In genomic region chr12:47905313-47905730, GRCh38 we compare ENCODE assay signal across 8 cellular contexts. TPM values are rescaled to one million over a fixed set of nuclear protein-coding genes. Genes with fewer than 3 reads are reported as not detected.
A peak's percentile ranks its signal among the peaks of the same experiment; 100 is the strongest.
DNase-seq lines count a peak whose midpoint lies in the region; ATAC-seq, FAIRE-seq and TF ChIP-seq lines count a peak whose summit lies in the region.

No MANE protein-coding gene starts in this region.

- H3K9me3 ChIP-seq in CD4-positive, CD25-positive, alpha-beta regulatory T cell (ENCODE audit: control insufficient read depth in 2 of 2, low read length in 2 of 2), result no peaks in the 10 kb centered on the region

- H3K4me1 ChIP-seq in CD4-positive, CD25-positive, alpha-beta regulatory T cell (ENCODE audit: control insufficient read depth, insufficient read depth, low read length, poor library complexity, severe bottlenecking), result peaks cover 49% of the 10 kb centered on the region

- TF ChIP-seq POLR2A in GM12891 (IDR thresholded peaks at IDR 0.05; ENCODE audit: low read depth, low read length), result no peak

- no peak for TF ChIP-seq CTCF in HL-60 (IDR thresholded peaks at IDR 0.05; ENCODE audit: insufficient read depth, low read length)

- peak overlapping the region; percentile 71 for H3K4me3 ChIP-seq in CD4-positive, CD25-positive, alpha-beta regulatory T cell (ENCODE audit: low read depth, low read length)
- peak overlapping the region; percentile 54 for H3K4me3 ChIP-seq in HL-60 (replicated peaks; ENCODE audit: insufficient read depth, low read length)

- H3K36me3 ChIP-seq in CD4-positive, CD25-positive, alpha-beta regulatory T cell (ENCODE audit: control insufficient read depth, insufficient read depth, low read length), result no peaks in the 10 kb centered on the region

- peak in 1 of 3 donors; percentile 39 for DNase-seq in CD4-positive, CD25-positive, alpha-beta regulatory T cell
- no peak for DNase-seq in HL-60 (ENCODE audit: low read depth in 1 of 2, low spot score in 1 of 2)
- DNase-seq in activated T-helper 1 cell treated with anti-CD3 and anti-CD28 coated beads, Interleukin-12 subunit alpha, Interleukin-12 subunit beta, Interleukin-2, Interleukin-4 antibody, amounts not matched to agents 30 ng/mL and 10 ng/mL and 1 ng/mL, durations not matched to agents 14 hours and 24 hours and 36 hours (ENCODE audit: low spot score), result no peak
- DNase-seq in left ventricle myocardium superior, result peak; percentile 72
- DNase-seq in sciatic nerve (ENCODE audit: low spot score), result peak; percentile 70
- DNase-seq in SKM-1 treated with dmso at 0.1 percent for 144 hours (lab: John Stamatoyannopoulos, UW; ENCODE audit: unreplicated experiment), result no peak
- DNase-seq in GM12891 (ENCODE audit: insufficient read length, low spot score), result no peak

- ATAC-seq in CD4-positive, CD25-positive, alpha-beta regulatory T cell (ENCODE audit: low read depth in 2 of 2), result no peak
- peak; percentile 15 for ATAC-seq in GM19351 (IDR thresholded peaks at IDR 0.05; ENCODE audit: unreplicated experiment)
- peak; percentile 70 for ATAC-seq in left ventricle myocardium superior
- peak; percentile 51 for ATAC-seq in sciatic nerve

- H3K27ac Mint-ChIP-seq in CD4-positive, CD25-positive, alpha-beta regulatory T cell, result peak overlapping the region in 2 of 3 donors; percentile 69 to 73
- H3K27ac Mint-ChIP-seq in activated T-helper 1 cell treated with anti-CD3 and anti-CD28 coated beads, Interleukin-12 subunit alpha, Interleukin-12 subunit beta, Interleukin-2, Interleukin-4 antibody, amounts not matched to agents 30 ng/mL and 10 ng/mL and 1 ng/mL, durations not matched to agents 14 hours and 24 hours and 36 hours, result no peak overlapping the region

- H3K27ac ChIP-seq in CD4-positive, CD25-positive, alpha-beta regulatory T cell (ENCODE audit: insufficient read depth, low read length, poor library complexity, severe bottlenecking), result no peak overlapping the region
- H3K27ac ChIP-seq in HL-60 (replicated peaks), result no peak overlapping the region

- H3K9me3 Mint-ChIP-seq in CD4-positive, CD25-positive, alpha-beta regulatory T cell, result no peaks in the 10 kb centered on the region
- no peaks in the 10 kb centered on the region for H3K9me3 Mint-ChIP-seq in activated T-helper 1 cell treated with anti-CD3 and anti-CD28 coated beads, Interleukin-12 subunit alpha, Interleukin-12 subunit beta, Interleukin-2, Interleukin-4 antibody, amounts not matched to agents 30 ng/mL and 10 ng/mL and 1 ng/mL, durations not matched to agents 14 hours and 24 hours and 36 hours

- peaks cover 4 to 49% (median 25%) of the 10 kb centered on the region in 4 donors for H3K4me1 Mint-ChIP-seq in CD4-positive, CD25-positive, alpha-beta regulatory T cell
- H3K4me1 Mint-ChIP-seq in activated T-helper 1 cell treated with anti-CD3 and anti-CD28 coated beads, Interleukin-12 subunit alpha, Interleukin-12 subunit beta, Interleukin-2, Interleukin-4 antibody, amounts not matched to agents 30 ng/mL and 10 ng/mL and 1 ng/mL, durations not matched to agents 14 hours and 24 hours and 36 hours (ENCODE audit: low read depth), result peaks cover 48% of the 10 kb centered on the region

- intact Hi-C loops in activated T-helper 1 cell treated with anti-CD3 and anti-CD28 coated beads, Interleukin-12 subunit alpha, Interleukin-12 subunit beta, Interleukin-2, Interleukin-4 antibody, amounts not matched to agents 30 ng/mL and 10 ng/mL and 1 ng/mL, durations not matched to agents 14 hours and 24 hours and 36 hours (cut with micrococcal nuclease), result loop anchor here (1.0 to 2.0 kb wide), 4 partner anchors 58 to 777 kb away; partner anchors contain the start of genes KANSL2, SENP1 and TMEM106C
- intact Hi-C loops in left ventricle myocardium superior (cut with micrococcal nuclease) (no loop called here), sciatic nerve (cut with DNase I) (no loop called here)

- FAIRE-seq in GM12891 (lab: Jason Lieb, UNC), result no peak

- H3K27me3 Mint-ChIP-seq in CD4-positive, CD25-positive, alpha-beta regulatory T cell, result peaks cover 18% of the 10 kb centered on the region
- peaks cover 38% of the 10 kb centered on the region for H3K27me3 Mint-ChIP-seq in activated T-helper 1 cell treated with anti-CD3 and anti-CD28 coated beads, Interleukin-12 subunit alpha, Interleukin-12 subunit beta, Interleukin-2, Interleukin-4 antibody, amounts not matched to agents 30 ng/mL and 10 ng/mL and 1 ng/mL, durations not matched to agents 14 hours and 24 hours and 36 hours (ENCODE audit: insufficient read depth)

- no peaks in the 10 kb centered on the region for H3K36me3 Mint-ChIP-seq in CD4-positive, CD25-positive, alpha-beta regulatory T cell
- peaks cover 35% of the 10 kb centered on the region for H3K36me3 Mint-ChIP-seq in activated T-helper 1 cell treated with anti-CD3 and anti-CD28 coated beads, Interleukin-12 subunit alpha, Interleukin-12 subunit beta, Interleukin-2, Interleukin-4 antibody, amounts not matched to agents 30 ng/mL and 10 ng/mL and 1 ng/mL, durations not matched to agents 14 hours and 24 hours and 36 hours (ENCODE audit: low read depth)

- no peaks in the 10 kb centered on the region for H3K27me3 ChIP-seq in CD4-positive, CD25-positive, alpha-beta regulatory T cell (ENCODE audit: control insufficient read depth, insufficient read depth, low read length)
- peaks cover 11% of the 10 kb centered on the region for H3K27me3 ChIP-seq in HL-60 (ENCODE audit: insufficient read depth, poor library complexity, severe bottlenecking)

- H3K4me3 Mint-ChIP-seq in CD4-positive, CD25-positive, alpha-beta regulatory T cell, result peak overlapping the region; percentile 79 to 97 (median 90)
- H3K4me3 Mint-ChIP-seq in activated T-helper 1 cell treated with anti-CD3 and anti-CD28 coated beads, Interleukin-12 subunit alpha, Interleukin-12 subunit beta, Interleukin-2, Interleukin-4 antibody, amounts not matched to agents 30 ng/mL and 10 ng/mL and 1 ng/mL, durations not matched to agents 14 hours and 24 hours and 36 hours, result peak overlapping the region; percentile 100

TF ChIP-seq in GM12891, 5 proteins besides CTCF, POLR2A, EP300 and RAD21:
- TF ChIP-seq TAF1 (IDR thresholded peaks at IDR 0.05; ENCODE audit: low read depth, low read length), result no peak
- TF ChIP-seq PAX5 (IDR thresholded peaks at IDR 0.05; ENCODE audit: insufficient read depth, low read length, severe bottlenecking), result no peak
- TF ChIP-seq POLR2AphosphoS5 (IDR thresholded peaks at IDR 0.05; ENCODE audit: low read depth, low read length), result no peak
- TF ChIP-seq SPI1 (IDR thresholded peaks at IDR 0.05; ENCODE audit: low read depth, low read length), result no peak
- no peak for TF ChIP-seq POU2F2 (IDR thresholded peaks at IDR 0.05; ENCODE audit: low read depth, low read length)

RNA-seq across cellular contexts. Expression of gene VDR, which starts 0.5 kb away (rescaled TPM):
- total RNA-seq in CD4-positive, CD25-positive, alpha-beta regulatory T cell, result 2.9 TPM
- 1 to 10 TPM; 1.6 to 4.5 (median 2.5) TPM for polyA plus RNA-seq in CD4-positive, CD25-positive, alpha-beta regulatory T cell
- 305 and 318 TPM in 2 replicates for total RNA-seq in activated T-helper 1 cell treated with anti-CD3 and anti-CD28 coated beads, Interleukin-12 subunit alpha, Interleukin-12 subunit beta, Interleukin-2, Interleukin-4 antibody, amounts not matched to agents 30 ng/mL and 10 ng/mL and 1 ng/mL, durations not matched to agents 14 hours and 24 hours and 36 hours
- total RNA-seq in left ventricle myocardium superior, result 0.20 TPM
- total RNA-seq in sciatic nerve, result 1.9 TPM
- polyA plus RNA-seq in GM12891 (2012; ENCODE audit: low read depth, missing spikeins), result 4.5 TPM

RNA-seq across cellular contexts. Expression of gene TMEM106C, which starts 58.1 kb away (rescaled TPM):
- 26.4 TPM for total RNA-seq in CD4-positive, CD25-positive, alpha-beta regulatory T cell
- 10 to 100 TPM; 54.1 to 74.8 (median 68.8) TPM for polyA plus RNA-seq in CD4-positive, CD25-positive, alpha-beta regulatory T cell
- 139 and 143 TPM in 2 replicates for total RNA-seq in activated T-helper 1 cell treated with anti-CD3 and anti-CD28 coated beads, Interleukin-12 subunit alpha, Interleukin-12 subunit beta, Interleukin-2, Interleukin-4 antibody, amounts not matched to agents 30 ng/mL and 10 ng/mL and 1 ng/mL, durations not matched to agents 14 hours and 24 hours and 36 hours
- 46.8 TPM for total RNA-seq in left ventricle myocardium superior
- 47.9 TPM for total RNA-seq in sciatic nerve
- polyA plus RNA-seq in GM12891 (2012; ENCODE audit: low read depth, missing spikeins), result 81.9 TPM

Comparison
In these comparisons a context has a peak if more than half of its experiments do, and no peak if none do; other contexts are left out.
1. ATAC-seq: peak in GM19351 (single experiment), left ventricle myocardium superior (single experiment) and sciatic nerve (single experiment); none in CD4-positive, CD25-positive, alpha-beta regulatory T cell (0 of 2).
2. DNase-seq: peak in left ventricle myocardium superior (single experiment) and sciatic nerve (single experiment); none in HL-60 (0 of 2), activated T-helper 1 cell treated with anti-CD3 and anti-CD28 coated beads, Interleukin-12 subunit alpha, Interleukin-12 subunit beta, Interleukin-2, Interleukin-4 antibody, amounts not matched to agents 30 ng/mL and 10 ng/mL and 1 ng/mL, durations not matched to agents 14 hours and 24 hours and 36 hours (single experiment), SKM-1 treated with dmso at 0.1 percent for 144 hours (single experiment) and GM12891 (single experiment).
3. RNA of gene VDR, which starts 0.5 kb away (total RNA-seq): 305 to 318 TPM in activated T-helper 1 cell treated with anti-CD3 and anti-CD28 coated beads, Interleukin-12 subunit alpha, Interleukin-12 subunit beta, Interleukin-2, Interleukin-4 antibody, amounts not matched to agents 30 ng/mL and 10 ng/mL and 1 ng/mL, durations not matched to agents 14 hours and 24 hours and 36 hours; 2.9 TPM in CD4-positive, CD25-positive, alpha-beta regulatory T cell (single experiment), 1.9 TPM in sciatic nerve (single experiment) and 0.20 TPM in left ventricle myocardium superior (single experiment); every median in the first group is over 10 times any median in the second.